8 cellular contexts compared by ENCODE assay signal in the genomic region with DNA sequence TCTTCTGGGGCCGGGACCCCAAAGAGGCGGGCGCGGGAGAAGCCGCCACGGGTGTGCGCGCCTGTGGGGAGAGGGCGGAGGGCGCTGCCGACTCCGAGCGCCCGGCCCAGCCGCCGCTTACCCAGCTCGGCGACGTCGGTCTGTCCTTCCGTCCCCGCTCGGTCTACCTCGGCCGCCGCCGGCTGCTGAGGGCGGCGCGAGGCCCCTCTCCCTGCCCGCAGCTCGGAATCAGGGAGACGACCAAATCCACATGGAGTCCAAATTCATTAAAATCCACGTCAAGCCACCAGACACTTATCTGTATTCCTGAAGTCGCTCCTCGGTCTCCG. TPM values are rescaled to one million over a fixed set of nuclear protein-coding genes. Genes with fewer than 3 reads are reported as not detected.
DNase-seq lines count a peak whose midpoint lies in the region; ATAC-seq and TF ChIP-seq lines count a peak whose summit lies in the region.

No MANE protein-coding gene starts in this region.

- H3K9me3 ChIP-seq in BE2C (no peaks in the 10 kb centered on the region), iPS DF 6.9 (ENCODE audit: control insufficient read depth, insufficient read depth, low read length) (no peaks in the 10 kb centered on the region), smooth muscle cell (replicated peaks; ENCODE audit: low read depth) (no peaks in the 10 kb centered on the region)

- peaks cover 37% of the 10 kb centered on the region for H4K20me1 ChIP-seq in smooth muscle cell (ENCODE audit: low read depth)

- H3K9ac ChIP-seq in smooth muscle cell (ENCODE audit: low read depth), result peak overlapping the region; percentile 77

- ATAC-seq in GM18498 (IDR thresholded peaks at IDR 0.05; ENCODE audit: unreplicated experiment) (no peak), HG03565 (IDR thresholded peaks at IDR 0.05; ENCODE audit: unreplicated experiment) (no peak)

- peak overlapping the region; percentile 95 for H2AFZ ChIP-seq in smooth muscle cell (ENCODE audit: low read depth)

- peak overlapping the region; percentile 100 for H3K4me2 ChIP-seq in smooth muscle cell

- H3K27me3 ChIP-seq in BE2C, result no peaks in the 10 kb centered on the region
- H3K27me3 ChIP-seq in iPS DF 6.9 (ENCODE audit: control insufficient read depth, insufficient read depth, low read length), result peaks cover 22% of the 10 kb centered on the region
- H3K27me3 ChIP-seq in smooth muscle cell (ENCODE audit: low read depth), result no peaks in the 10 kb centered on the region

- H3K79me2 ChIP-seq in smooth muscle cell (ENCODE audit: low read depth), result peaks cover 29% of the 10 kb centered on the region

- DNase-seq in BE2C (no peak), HFF-Myc (ENCODE audit: extremely low read depth, low read depth) (no peak), iPS DF 6.9 (ENCODE audit: low read depth, low spot score) (no peak), smooth muscle cell (lab: John Stamatoyannopoulos, UW; ENCODE audit: unreplicated experiment) (no peak), NAMALWA (ENCODE audit: low spot score) (no peak)
- DNase-seq in activated naive CD8-positive, alpha-beta T cell treated with anti-CD3 and anti-CD28 coated beads for 36 hours, result peak; percentile 26

- H3K4me1 ChIP-seq in BE2C, result peaks cover 31% of the 10 kb centered on the region
- H3K4me1 ChIP-seq in iPS DF 6.9 (ENCODE audit: control insufficient read depth, insufficient read depth, low read length), result peaks cover 2% of the 10 kb centered on the region; the same call in 1 of the 2 replicates
- peaks cover 40% of the 10 kb centered on the region for H3K4me1 ChIP-seq in smooth muscle cell (ENCODE audit: low read depth)

- no CpG with 5 or more reads among the region's 37 CpGs for WGBS in iPS DF 6.9 (ENCODE audit: insufficient coverage, insufficient read length)
- WGBS in smooth muscle cell (ENCODE audit: low lambda C conversion rate), result 1% methylated on average over 28 of the region's 37 CpGs

- no peaks in the 10 kb centered on the region for H3K9me3 Mint-ChIP-seq in activated naive CD8-positive, alpha-beta T cell treated with anti-CD3 and anti-CD28 coated beads for 36 hours

- TF ChIP-seq CTCF in BE2C (IDR thresholded peaks at IDR 0.05; ENCODE audit: low read depth, low read length) (no peak), HFF-Myc (IDR thresholded peaks at IDR 0.05; ENCODE audit: low read depth, low read length, missing control alignments) (no peak), smooth muscle cell (IDR thresholded peaks at IDR 0.05; ENCODE audit: borderline replicate concordance, insufficient read depth, poor library complexity, severe bottlenecking) (no peak)

- H3F3A ChIP-seq in smooth muscle cell (ENCODE audit: low read depth), result peaks cover 9% of the 10 kb centered on the region

- H3K4me3 ChIP-seq in BE2C (ENCODE audit: low read depth, low read length) (peak overlapping the region; percentile 84), HFF-Myc (replicated peaks; ENCODE audit: low read depth, low read length) (peak overlapping the region; percentile 56), iPS DF 6.9 (ENCODE audit: low read length) (peak overlapping the region; percentile 42; the same call in 1 of the 2 replicates), smooth muscle cell (peak overlapping the region; percentile 97)

- H3K27ac ChIP-seq in iPS DF 6.9 (ENCODE audit: low read length) (no peak overlapping the region), smooth muscle cell (ENCODE audit: low read depth) (peak overlapping the region; percentile 55)

- peaks cover 12% of the 10 kb centered on the region for H3K4me1 Mint-ChIP-seq in activated naive CD8-positive, alpha-beta T cell treated with anti-CD3 and anti-CD28 coated beads for 36 hours

- H3K36me3 Mint-ChIP-seq in activated naive CD8-positive, alpha-beta T cell treated with anti-CD3 and anti-CD28 coated beads for 36 hours, result no peaks in the 10 kb centered on the region

- no peak overlapping the region for H3K27ac Mint-ChIP-seq in activated naive CD8-positive, alpha-beta T cell treated with anti-CD3 and anti-CD28 coated beads for 36 hours

- peaks cover 21% of the 10 kb centered on the region for H3K27me3 Mint-ChIP-seq in activated naive CD8-positive, alpha-beta T cell treated with anti-CD3 and anti-CD28 coated beads for 36 hours

- H3K36me3 ChIP-seq in BE2C, result no peaks in the 10 kb centered on the region
- no peaks in the 10 kb centered on the region for H3K36me3 ChIP-seq in iPS DF 6.9 (ENCODE audit: control insufficient read depth, insufficient read depth, low read length)
- H3K36me3 ChIP-seq in smooth muscle cell (ENCODE audit: low read depth), result no peaks in the 10 kb centered on the region

- peak overlapping the region; percentile 77 for H3K4me3 Mint-ChIP-seq in activated naive CD8-positive, alpha-beta T cell treated with anti-CD3 and anti-CD28 coated beads for 36 hours

RNA-seq across cellular contexts. Expression of a gene that starts 0.7 kb away (rescaled TPM):
- polyA plus RNA-seq in BE2C (2012; ENCODE audit: insufficient read depth, insufficient read length, low read depth), result 11.4 TPM
- under 1 TPM in 1 of 2 experiments, not detected in 1; 0.08 TPM for total RNA-seq in activated naive CD8-positive, alpha-beta T cell treated with anti-CD3 and anti-CD28 coated beads for 36 hours
- 8.2 and 12.0 TPM in 2 replicates for total RNA-seq in smooth muscle cell
- polyA plus RNA-seq in smooth muscle cell, result 8.7 and 15.7 TPM in 2 replicates

Comparison
In these comparisons a context has a peak if more than half of its experiments do, and no peak if none do; other contexts are left out.
1. H3K4me3 ChIP-seq: peak in every context shown above with its lines; median percentile 97 in smooth muscle cell; 84 in BE2C; 56 in HFF-Myc; 42 in iPS DF 6.9.